In the genomic region with DNA sequence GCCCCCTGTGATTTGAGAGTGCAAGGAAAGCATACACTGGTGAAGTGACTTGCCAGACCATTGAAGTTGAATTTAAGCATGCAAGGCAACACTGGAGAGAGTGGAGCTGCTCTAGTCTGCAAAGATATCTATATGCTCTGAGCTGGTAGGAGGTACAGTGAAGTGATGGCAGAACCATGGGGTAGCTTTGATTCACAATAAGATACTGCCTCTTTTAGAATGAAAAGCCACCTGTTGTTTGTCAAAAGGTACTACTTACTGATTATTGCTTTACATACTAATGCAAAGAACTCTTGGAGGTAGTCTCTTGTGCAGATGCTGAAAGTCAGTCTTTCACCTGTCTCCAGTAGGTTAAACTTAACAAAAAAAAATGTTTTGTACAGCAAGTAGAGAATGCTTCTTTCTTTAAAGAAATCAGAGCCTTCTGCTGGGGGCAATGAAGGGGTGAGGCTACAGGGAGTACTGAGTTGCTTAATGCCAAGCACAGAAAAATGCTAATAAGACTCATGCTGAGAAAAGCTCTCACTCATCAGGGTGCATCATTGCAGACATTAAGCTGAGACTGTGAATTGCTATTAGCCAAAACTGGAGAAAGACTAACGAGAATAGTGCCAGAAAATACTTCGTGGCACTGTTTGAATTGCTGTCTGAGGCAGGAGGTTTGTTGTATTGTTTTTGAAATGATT, we compare ENCODE assay signal across 27 cellular contexts.
DNase-seq lines count a peak whose midpoint lies in the region; ATAC-seq lines count a peak whose summit lies in the region.
"Had no signal": no experiment of that assay in that cellular context is flagged by ENCODE, and none has a peak within 500 bp of the region (broad histone marks: within the 10 kb centered on the region; RNA-seq: fewer than 3 reads in every experiment).

No MANE protein-coding gene starts in this region.

- H3K36me3 ChIP-seq in HUES64 (ENCODE audit: insufficient read depth, low read length) (no peaks in the 10 kb centered on the region), iPS DF 6.9 (ENCODE audit: control insufficient read depth, insufficient read depth, low read length) (no peaks in the 10 kb centered on the region), GM23248 (ENCODE audit: low read depth) (no peaks in the 10 kb centered on the region)
- H3K36me3 ChIP-seq: BLaER1 treated with 17β-estradiol and CSF1 and Interleukin-3, amounts not matched to agents 10 nM and 100 nM; neutrophil; prostate gland; sigmoid colon; thyroid gland had no signal

- no peak overlapping the region for H2AFZ ChIP-seq in GM23248
- H2AFZ ChIP-seq: hepatocyte had no signal

- H3K27me3 ChIP-seq in HUES64 (ENCODE audit: insufficient read depth, low read length) (no peaks in the 10 kb centered on the region), iPS DF 6.9 (ENCODE audit: control insufficient read depth, insufficient read depth, low read length) (no peaks in the 10 kb centered on the region), GM23248 (replicated peaks; ENCODE audit: insufficient read depth) (no peaks in the 10 kb centered on the region)
- H3K27me3 ChIP-seq: BLaER1 treated with 17β-estradiol and CSF1 and Interleukin-3, amounts not matched to agents 10 nM and 100 nM; hepatocyte; neutrophil; sigmoid colon; thyroid gland had no signal

- H3K4me1 ChIP-seq in HUES64 (ENCODE audit: insufficient read depth, low read length) (peaks cover 48% of the 10 kb centered on the region), iPS DF 6.9 (ENCODE audit: control insufficient read depth, insufficient read depth, low read length) (no peaks in the 10 kb centered on the region), GM23248 (ENCODE audit: insufficient read depth) (no peaks in the 10 kb centered on the region)
- H3K4me1 ChIP-seq: BLaER1 treated with 17β-estradiol and CSF1 and Interleukin-3, amounts not matched to agents 10 nM and 100 nM; prostate gland; sigmoid colon; thyroid gland had no signal

- peaks cover 8% of the 10 kb centered on the region; the same call in 1 of the 2 replicates for H3K9me3 ChIP-seq in HUES64 (ENCODE audit: insufficient read depth, low read depth, low read length)
- H3K9me3 ChIP-seq in iPS DF 6.9 (ENCODE audit: control insufficient read depth, insufficient read depth, low read length) = no peaks in the 10 kb centered on the region
- peaks cover 6% of the 10 kb centered on the region for H3K9me3 ChIP-seq in GM23248 (ENCODE audit: low read depth)
- H3K9me3 ChIP-seq: neutrophil, prostate gland, sigmoid colon, thyroid gland had no signal

- DNase-seq in DMS79 (lab: John Stamatoyannopoulos, UW) (peak; percentile 71), NCI-H748 treated with DMSO at 0.1 percent for 48 hours (lab: John Stamatoyannopoulos, UW) (peak; percentile 47), iPS DF 6.9 (ENCODE audit: low read depth, low spot score) (peak; percentile 41), GM23248 (no peak)
- no peak for DNase-seq in central memory CD4-positive, alpha-beta T cell
- DNase-seq: activated CD4-positive, alpha-beta T cell treated with anti-CD3 and anti-CD28 coated beads for 36 hours; activated CD8-positive, alpha-beta memory T cell treated with anti-CD3 and anti-CD28 coated beads for 24 hours; activated T-cell treated with anti-CD3 and anti-CD28 coated beads, Interleukin-2, amount 50 U/mL, for 24 hours; effector memory CD4-positive, alpha-beta T cell; foreskin melanocyte; KG1; kidney glomerular epithelial cell; MM.1S; NCI-H187 treated with DMSO at 0.1 percent for 48 hours; NCI-H510A treated with DMSO at 0.1 percent for 48 hours; sigmoid colon; stimulated activated CD4-positive, alpha-beta T cell treated with anti-CD3 and anti-CD28 coated beads, Interleukin-15, amount 100 ng/mL, for 24 hours; stimulated activated naive CD8-positive, alpha-beta T cell treated with anti-CD3 and anti-CD28 coated beads, Interleukin-15, amount 100 ng/mL, for 72 hours; thyroid gland had no signal

- under 1% methylated on average over 2 of the region's 2 CpGs for WGBS in HUES64
- no CpG with 5 or more reads among the region's 2 CpGs for WGBS in iPS DF 6.9 (ENCODE audit: insufficient coverage, insufficient read length)
- 4% methylated on average over 2 of the region's 2 CpGs for WGBS in GM23248 (ENCODE audit: low coverage in 1 of 2, low lambda C conversion rate in 2 of 2, missing lambda C conversion rate in 2 of 2), 2 experiments

- no peaks in the 10 kb centered on the region for H4K20me1 ChIP-seq in GM23248 (ENCODE audit: insufficient read depth)
- H4K20me1 ChIP-seq: BLaER1 treated with 17β-estradiol and CSF1 and Interleukin-3, amounts not matched to agents 10 nM and 100 nM had no signal

- H3K4me3 ChIP-seq in HUES64 (ENCODE audit: low read length) = 0 out of 2 replicates have a peak overlapping the region, but pooled peaks have one; percentile 18
- no peak overlapping the region for H3K4me3 ChIP-seq in iPS DF 6.9 (ENCODE audit: low read length)
- no peak overlapping the region for H3K4me3 ChIP-seq in GM23248
- H3K4me3 ChIP-seq: BLaER1 treated with 17β-estradiol and CSF1 and Interleukin-3, amounts not matched to agents 10 nM and 100 nM; hepatocyte; prostate gland; sigmoid colon; thyroid gland had no signal

- no peak overlapping the region for H3K4me2 ChIP-seq in GM23248 (ENCODE audit: unreplicated experiment)
- H3K4me2 ChIP-seq: BLaER1 treated with 17β-estradiol and CSF1 and Interleukin-3, amounts not matched to agents 10 nM and 100 nM; hepatocyte had no signal

- ATAC-seq in HG03469 (IDR thresholded peaks at IDR 0.05; ENCODE audit: unreplicated experiment) (no peak), HG03045 (IDR thresholded peaks at IDR 0.05; ENCODE audit: unreplicated experiment) (no peak)
- ATAC-seq: activated CD4-positive, alpha-beta T cell treated with anti-CD3 and anti-CD28 coated beads for 36 hours; esophagus mucosa; stimulated activated naive CD8-positive, alpha-beta T cell treated with anti-CD3 and anti-CD28 coated beads, Interleukin-15, amount 100 ng/mL, for 72 hours had no signal

- in situ Hi-C loops in GM23248 (cut with MboI) = no loop called here

- no peaks in the 10 kb centered on the region for H3K79me2 ChIP-seq in GM23248 (ENCODE audit: insufficient read depth)
- H3K79me2 ChIP-seq: hepatocyte had no signal

- H3K27ac ChIP-seq in HUES64 (ENCODE audit: low read depth, low read length) (peak overlapping the region; percentile 74; the same call in 1 of the 2 replicates), iPS DF 6.9 (ENCODE audit: low read length) (no peak overlapping the region), GM23248 (no peak overlapping the region)
- H3K27ac ChIP-seq: BLaER1 treated with 17β-estradiol and CSF1 and Interleukin-3, amounts not matched to agents 10 nM and 100 nM; hepatocyte; neutrophil; prostate gland; sigmoid colon; thyroid gland had no signal

- no peaks in the 10 kb centered on the region for H3F3A ChIP-seq in GM23248 (ENCODE audit: insufficient read depth)

- peak overlapping the region; percentile 25 for H3K9ac ChIP-seq in HUES64 (ENCODE audit: low read depth, low read length)
- H3K9ac ChIP-seq in GM23248 = no peak overlapping the region
- H3K9ac ChIP-seq: BLaER1 treated with 17β-estradiol and CSF1 and Interleukin-3, amounts not matched to agents 10 nM and 100 nM had no signal

- H3K9me2 ChIP-seq in GM23248 (ENCODE audit: insufficient read depth) = no peaks in the 10 kb centered on the region

Comparison
In these comparisons a context has a peak if more than half of its experiments do, and no peak if none do; other contexts are left out.
1. DNase-seq: peak in DMS79 (single experiment), NCI-H748 treated with DMSO at 0.1 percent for 48 hours (single experiment) and iPS DF 6.9 (single experiment); none in central memory CD4-positive, alpha-beta T cell (single experiment) and GM23248 (single experiment).